Comparison of ENCODE assay signal across 10 cellular contexts in genomic region chr7:106313456-106313891, GRCh38. TPM values are rescaled to one million over a fixed set of nuclear protein-coding genes. Genes with fewer than 3 reads are reported as not detected.
DNase-seq lines count a peak whose midpoint lies in the region; ATAC-seq, FAIRE-seq and TF ChIP-seq lines count a peak whose summit lies in the region.
"Had no signal": no experiment of that assay in that cellular context is flagged by ENCODE, and none has a peak within 500 bp of the region (broad histone marks: within the 10 kb centered on the region; RNA-seq: fewer than 3 reads in every experiment).

No MANE protein-coding gene starts in this region.

- peak overlapping the region; percentile 46 for H2AFZ ChIP-seq in PC-9
- no peak overlapping the region for H2AFZ ChIP-seq in hepatocyte

- POLR2A ChIA-PET in PC-9 (lab: Charles Lee; ENCODE audit: unreplicated experiment): interaction anchor here (0.6 kb wide), 1 partner anchor 855 kb away, joined by 4 read pairs; the partner anchor contains the start of gene HBP1

- H3K4me1 ChIP-seq in PC-9 (replicated peaks; ENCODE audit: insufficient read depth) (peaks cover 18% of the 10 kb centered on the region), hepatocyte (ENCODE audit: insufficient read depth) (no peaks in the 10 kb centered on the region)

- H3K9me3 ChIP-seq in PC-9 (ENCODE audit: insufficient read depth, low read depth) (peaks cover 8% of the 10 kb centered on the region), hepatocyte (ENCODE audit: low read depth) (no peaks in the 10 kb centered on the region)

- CTCF ChIA-PET in PC-9 (lab: Charles Lee): no interaction called here

- BruUV-seq in PC-9 (replicated peaks; lab: Mats Ljungman, UMichigan): no TSS peak

- 70% methylated on average over 2 of the region's 2 CpGs for WGBS in hepatocyte (ENCODE audit: low lambda C conversion rate, missing lambda C conversion rate)

- H4K20me1 ChIP-seq in PC-9 (ENCODE audit: insufficient read depth) (no peaks in the 10 kb centered on the region), hepatocyte (ENCODE audit: insufficient read depth, poor library complexity, severe bottlenecking) (no peaks in the 10 kb centered on the region)

- H3K27ac ChIP-seq in PC-9 (peak overlapping the region; percentile 55), hepatocyte (no peak overlapping the region)

- peak overlapping the region; percentile 35 for H3K4me2 ChIP-seq in PC-9
- no peak overlapping the region for H3K4me2 ChIP-seq in hepatocyte

- intact Hi-C loops in PC-9 (cut with micrococcal nuclease; ENCODE audit: unreplicated experiment): no loop called here

- no peaks in the 10 kb centered on the region for H3K79me2 ChIP-seq in PC-9 (ENCODE audit: low read depth)
- H3K79me2 ChIP-seq in hepatocyte: no peaks in the 10 kb centered on the region

- no peak for TF ChIP-seq CTCF in PC-9 (conservative IDR thresholded peaks at IDR 0.05)
- no peak for TF ChIP-seq CTCF in hepatocyte (IDR thresholded peaks at IDR 0.05; ENCODE audit: poor library complexity)

- DNase-seq in EL (peak; percentile 83), PC-9 (peak; percentile 5 to 56), renal cortical epithelial cell (ENCODE audit: low read depth) (peak; percentile 86), NCI-H1694 (lab: John Stamatoyannopoulos, UW) (no peak), hepatocyte (ENCODE audit: low spot score) (no peak)
- DNase-seq: activated naive CD8-positive, alpha-beta T cell treated with anti-CD3 and anti-CD28 coated beads, Interleukin-2, amount 10 ng/mL, durations not matched to agents 7 days and 5 days; nucleus accumbens had no signal

- H3F3A ChIP-seq in PC-9 (ENCODE audit: insufficient read depth, low read depth): peaks cover 8% of the 10 kb centered on the region; the same call in 1 of the 2 replicates

- no peaks in the 10 kb centered on the region for H3K36me3 ChIP-seq in PC-9 (ENCODE audit: low read depth)
- no peaks in the 10 kb centered on the region for H3K36me3 ChIP-seq in hepatocyte (replicated peaks; ENCODE audit: insufficient read depth, low read depth)

- H3K9me2 ChIP-seq in PC-9 (ENCODE audit: insufficient read depth) (no peaks in the 10 kb centered on the region), hepatocyte (replicated peaks; ENCODE audit: insufficient read depth) (no peaks in the 10 kb centered on the region)

- FAIRE-seq in endometrium (lab: Jason Lieb, UNC): peak; percentile 98

- H3K27me3 ChIP-seq in PC-9 (ENCODE audit: insufficient read depth, low read depth) (no peaks in the 10 kb centered on the region), hepatocyte (no peaks in the 10 kb centered on the region)

- ATAC-seq in HG02588 (IDR thresholded peaks at IDR 0.05; ENCODE audit: unreplicated experiment) (no peak), GM21390 (IDR thresholded peaks at IDR 0.05; ENCODE audit: unreplicated experiment) (no peak)

- H3K4me3 ChIP-seq in PC-9 (no peak overlapping the region), hepatocyte (no peak overlapping the region)

RNA-seq across cellular contexts. Expression of gene NAMPT, which starts 28.7 kb away (rescaled TPM):
- 208 and 302 TPM in 2 replicates for total RNA-seq in PC-9 (2021)
- 154 and 209 TPM in 2 replicates for total RNA-seq in renal cortical epithelial cell
- total RNA-seq in hepatocyte: 251 and 299 TPM in 2 replicates
- 71.8 and 98.9 TPM in 2 replicates for polyA plus RNA-seq in hepatocyte

Comparison
In these comparisons a context has a peak if more than half of its experiments do, and no peak if none do; other contexts are left out.
1. DNase-seq: peak in EL (single experiment), PC-9 (2 of 2) and renal cortical epithelial cell (single experiment); none in NCI-H1694 (single experiment) and hepatocyte (single experiment).